8 cellular contexts compared by ENCODE assay signal in the genomic region with DNA sequence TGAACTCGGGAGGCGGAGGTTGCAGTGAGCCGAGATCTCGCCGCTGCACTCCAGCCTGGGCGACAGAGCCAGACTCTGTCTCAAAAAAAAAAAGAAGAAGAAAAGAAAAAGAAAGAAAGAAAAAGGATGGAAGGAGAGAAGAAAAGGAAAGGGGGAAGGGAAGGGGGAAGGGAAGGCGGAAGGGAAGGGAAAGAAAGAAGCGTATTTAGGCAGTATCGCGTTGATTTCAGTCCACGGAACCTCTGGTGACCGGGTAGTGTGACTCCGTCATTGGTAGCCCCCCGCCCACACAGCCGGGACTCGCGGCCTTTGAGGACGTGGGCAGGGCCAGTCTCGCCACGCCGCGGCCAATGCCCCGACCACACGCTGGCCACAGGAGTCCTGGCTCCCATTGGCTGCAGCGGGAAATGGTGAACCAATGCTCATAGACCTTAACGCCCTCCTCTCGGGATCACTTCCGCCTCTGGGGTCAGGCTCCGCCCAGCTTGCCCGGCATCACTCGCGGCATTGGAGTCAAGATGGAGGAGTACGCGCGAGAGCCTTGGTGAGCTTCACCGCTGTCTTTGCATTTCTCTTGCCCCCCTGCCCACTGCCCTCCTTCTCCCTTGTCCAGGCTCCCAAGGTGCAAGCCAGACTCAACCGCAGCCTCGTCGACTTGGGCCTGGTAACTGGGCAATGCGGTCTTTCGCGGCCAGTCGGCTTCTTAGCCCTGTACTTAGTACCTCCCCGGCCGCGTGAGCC. TPM values are rescaled to one million over a fixed set of nuclear protein-coding genes. Genes with fewer than 3 reads are reported as not detected.
DNase-seq lines count a peak whose midpoint lies in the region; ATAC-seq and TF ChIP-seq lines count a peak whose summit lies in the region.

A gene (plus strand): TSS at position 495 of the 741 bp plus-strand sequence. CDS start 24 bp downstream, at position 519.

- H3K4me2 ChIP-seq in DND-41 (ENCODE audit: insufficient read depth, low read length) (peak within 1 kb of the TSS; percentile 75), GM23248 (ENCODE audit: unreplicated experiment) (peak within 1 kb of the TSS; percentile 98)

- H3K9me2 ChIP-seq in GM23248 (ENCODE audit: insufficient read depth): no peaks in the 10 kb centered on the region

- WGBS in GM23248 (ENCODE audit: low coverage in 1 of 2, low lambda C conversion rate in 2 of 2, missing lambda C conversion rate in 2 of 2), 2 experiments: 1% methylated on average over 40 to 44 of the region's 46 CpGs

- peaks cover 34% of the 10 kb centered on the region for H3K79me2 ChIP-seq in DND-41 (ENCODE audit: insufficient read depth, low read length)
- peaks cover 49% of the 10 kb centered on the region for H3K79me2 ChIP-seq in GM23248 (ENCODE audit: insufficient read depth)

- peak within 1 kb of the TSS; percentile 86 for H3K9ac ChIP-seq in DND-41 (ENCODE audit: low read depth, low read length)
- peak within 1 kb of the TSS; percentile 95 for H3K9ac ChIP-seq in GM23248

- in situ Hi-C loops in GM23248 (cut with MboI): no loop called here

- H2AFZ ChIP-seq in DND-41 (ENCODE audit: low read depth, low read length) (peak within 1 kb of the TSS; percentile 98), GM23248 (peak within 1 kb of the TSS; percentile 87)

- H3K27ac Mint-ChIP-seq in activated T-helper 1 cell treated with anti-CD3 and anti-CD28 coated beads, Interleukin-12 subunit alpha, Interleukin-12 subunit beta, Interleukin-2, Interleukin-4 antibody, amounts not matched to agents 30 ng/mL and 10 ng/mL and 1 ng/mL, durations not matched to agents 14 hours and 24 hours and 36 hours: peak within 1 kb of the TSS; percentile 97
- H3K27ac Mint-ChIP-seq in naive B cell: peak within 1 kb of the TSS; percentile 95 to 98 (median 98)
- peak within 1 kb of the TSS; percentile 99 for H3K27ac Mint-ChIP-seq in stimulated activated memory B cell treated with anti-CD40 and anti-IgM and Interleukin-4, amounts not matched to agents 10 μg/mL and 1 μg/mL and 100 μg/mL, for 72 hours

- H3K4me3 ChIP-seq in DND-41 (ENCODE audit: low read depth in 1 of 2, low read length in 2 of 2) (peak within 1 kb of the TSS; percentile 66 to 94), GM23248 (peak within 1 kb of the TSS; percentile 94)

- 0 out of 2 replicates have a peak, but pooled peaks cover 4% of the 10 kb centered on the region for H3F3A ChIP-seq in GM23248 (ENCODE audit: insufficient read depth)

- peak within 1 kb of the TSS; percentile 87 for H3K27ac ChIP-seq in DND-41 (ENCODE audit: low read length)
- peak within 1 kb of the TSS; percentile 92 for H3K27ac ChIP-seq in GM23248

- H3K9me3 Mint-ChIP-seq in activated T-helper 1 cell treated with anti-CD3 and anti-CD28 coated beads, Interleukin-12 subunit alpha, Interleukin-12 subunit beta, Interleukin-2, Interleukin-4 antibody, amounts not matched to agents 30 ng/mL and 10 ng/mL and 1 ng/mL, durations not matched to agents 14 hours and 24 hours and 36 hours: no peaks in the 10 kb centered on the region
- no peaks in the 10 kb centered on the region for H3K9me3 Mint-ChIP-seq in naive B cell
- H3K9me3 Mint-ChIP-seq in stimulated activated memory B cell treated with anti-CD40 and anti-IgM and Interleukin-4, amounts not matched to agents 10 μg/mL and 1 μg/mL and 100 μg/mL, for 72 hours: no peaks in the 10 kb centered on the region

- DNase-seq in DND-41 (peak; percentile 94), GM23248 (peak; percentile 99), Kasumi-1 (lab: John Stamatoyannopoulos, UW) (peak; percentile 96 to 97), RPMI7951 (ENCODE audit: low read depth) (peak; percentile 98), fibroblast of gingiva (ENCODE audit: low read depth) (peak; percentile 98), naive B cell (peak; percentile 93)
- peak; percentile 94 for DNase-seq in activated T-helper 1 cell treated with anti-CD3 and anti-CD28 coated beads, Interleukin-12 subunit alpha, Interleukin-12 subunit beta, Interleukin-2, Interleukin-4 antibody, amounts not matched to agents 30 ng/mL and 10 ng/mL and 1 ng/mL, durations not matched to agents 14 hours and 24 hours and 36 hours (ENCODE audit: low spot score)

- H3K36me3 Mint-ChIP-seq in activated T-helper 1 cell treated with anti-CD3 and anti-CD28 coated beads, Interleukin-12 subunit alpha, Interleukin-12 subunit beta, Interleukin-2, Interleukin-4 antibody, amounts not matched to agents 30 ng/mL and 10 ng/mL and 1 ng/mL, durations not matched to agents 14 hours and 24 hours and 36 hours (ENCODE audit: low read depth): peaks cover 17% of the 10 kb centered on the region
- no peaks in the 10 kb centered on the region for H3K36me3 Mint-ChIP-seq in naive B cell
- peaks cover 18% of the 10 kb centered on the region for H3K36me3 Mint-ChIP-seq in stimulated activated memory B cell treated with anti-CD40 and anti-IgM and Interleukin-4, amounts not matched to agents 10 μg/mL and 1 μg/mL and 100 μg/mL, for 72 hours

- H3K36me3 ChIP-seq in DND-41 (ENCODE audit: insufficient read depth, low read length) (peaks cover 24% of the 10 kb centered on the region), GM23248 (ENCODE audit: low read depth) (peaks cover 19% of the 10 kb centered on the region)

- H3K9me3 ChIP-seq in DND-41 (ENCODE audit: insufficient read depth, low read length, severe bottlenecking): no peaks in the 10 kb centered on the region
- no peaks in the 10 kb centered on the region for H3K9me3 ChIP-seq in GM23248 (ENCODE audit: low read depth)

- intact Hi-C loops in activated T-helper 1 cell treated with anti-CD3 and anti-CD28 coated beads, Interleukin-12 subunit alpha, Interleukin-12 subunit beta, Interleukin-2, Interleukin-4 antibody, amounts not matched to agents 30 ng/mL and 10 ng/mL and 1 ng/mL, durations not matched to agents 14 hours and 24 hours and 36 hours (cut with micrococcal nuclease): loop anchor here (1.0 to 10.0 kb wide), 8 partner anchors 27 to 930 kb away; a partner anchor contains a TSS

- H3K4me1 Mint-ChIP-seq in activated T-helper 1 cell treated with anti-CD3 and anti-CD28 coated beads, Interleukin-12 subunit alpha, Interleukin-12 subunit beta, Interleukin-2, Interleukin-4 antibody, amounts not matched to agents 30 ng/mL and 10 ng/mL and 1 ng/mL, durations not matched to agents 14 hours and 24 hours and 36 hours (ENCODE audit: low read depth): peaks cover 21% of the 10 kb centered on the region
- H3K4me1 Mint-ChIP-seq in naive B cell: peaks cover 4 to 29% (median 12%) of the 10 kb centered on the region in 3 donors
- H3K4me1 Mint-ChIP-seq in stimulated activated memory B cell treated with anti-CD40 and anti-IgM and Interleukin-4, amounts not matched to agents 10 μg/mL and 1 μg/mL and 100 μg/mL, for 72 hours: peaks cover 17% of the 10 kb centered on the region

- H3K27me3 Mint-ChIP-seq in activated T-helper 1 cell treated with anti-CD3 and anti-CD28 coated beads, Interleukin-12 subunit alpha, Interleukin-12 subunit beta, Interleukin-2, Interleukin-4 antibody, amounts not matched to agents 30 ng/mL and 10 ng/mL and 1 ng/mL, durations not matched to agents 14 hours and 24 hours and 36 hours (ENCODE audit: insufficient read depth): peaks cover 3% of the 10 kb centered on the region
- H3K27me3 Mint-ChIP-seq in naive B cell: peaks cover 0 to 4% (median 0%) of the 10 kb centered on the region in 3 donors
- H3K27me3 Mint-ChIP-seq in stimulated activated memory B cell treated with anti-CD40 and anti-IgM and Interleukin-4, amounts not matched to agents 10 μg/mL and 1 μg/mL and 100 μg/mL, for 72 hours: no peaks in the 10 kb centered on the region

- peak; percentile 99 for ATAC-seq in DND-41 (ENCODE audit: insufficient read depth, low read depth)
- ATAC-seq in naive B cell (ENCODE audit: low read depth in 2 of 2): peak; percentile 97 to 98
- peak; percentile 100 for ATAC-seq in stimulated activated memory B cell treated with anti-CD40 and anti-IgM and Interleukin-4, amounts not matched to agents 10 μg/mL and 1 μg/mL and 100 μg/mL, for 72 hours

- H3K4me3 Mint-ChIP-seq in activated T-helper 1 cell treated with anti-CD3 and anti-CD28 coated beads, Interleukin-12 subunit alpha, Interleukin-12 subunit beta, Interleukin-2, Interleukin-4 antibody, amounts not matched to agents 30 ng/mL and 10 ng/mL and 1 ng/mL, durations not matched to agents 14 hours and 24 hours and 36 hours: peak within 1 kb of the TSS; percentile 98
- peak within 1 kb of the TSS; percentile 87 to 100 (median 98) for H3K4me3 Mint-ChIP-seq in naive B cell
- peak within 1 kb of the TSS; percentile 99 for H3K4me3 Mint-ChIP-seq in stimulated activated memory B cell treated with anti-CD40 and anti-IgM and Interleukin-4, amounts not matched to agents 10 μg/mL and 1 μg/mL and 100 μg/mL, for 72 hours

- no peaks in the 10 kb centered on the region for H3K27me3 ChIP-seq in DND-41 (ENCODE audit: insufficient read depth, low read length, poor library complexity)
- H3K27me3 ChIP-seq in GM23248 (replicated peaks; ENCODE audit: insufficient read depth): no peaks in the 10 kb centered on the region

- H4K20me1 ChIP-seq in DND-41 (ENCODE audit: insufficient read depth, low read length) (no peaks in the 10 kb centered on the region; the same call in 1 of the 2 replicates), GM23248 (ENCODE audit: insufficient read depth) (no peaks in the 10 kb centered on the region)

- no peak for TF ChIP-seq CTCF in DND-41 (IDR thresholded peaks at IDR 0.05; ENCODE audit: borderline replicate concordance, extremely low read depth, low read length, poor library complexity, severe bottlenecking)

- H3K4me1 ChIP-seq in DND-41 (ENCODE audit: insufficient read depth, low read length) (peaks cover 24% of the 10 kb centered on the region), GM23248 (ENCODE audit: insufficient read depth) (peaks cover 10% of the 10 kb centered on the region)

RNA-seq across cellular contexts. Expression of the gene that starts here (rescaled TPM):
- total RNA-seq in GM23248 (2014; rRNA removed; shearing (Covaris generic)): 56.4 and 68.8 TPM in 2 replicates
- polyA plus RNA-seq in GM23248 (2016; fragmentation: Nextera tagmentation; extraction: Ambion mirVana) (116 and 123 TPM in 2 replicates), naive B cell (ENCODE audit: low read depth in 6 of 6) (10 to 100 TPM; 16.4 to 33.2 (median 24.4) TPM)
- 64.5 and 74.3 TPM in 2 replicates for total RNA-seq in RPMI7951 (2014; rRNA removed; shearing (Covaris generic))
- 117 and 127 TPM in 2 replicates for total RNA-seq in activated T-helper 1 cell treated with anti-CD3 and anti-CD28 coated beads, Interleukin-12 subunit alpha, Interleukin-12 subunit beta, Interleukin-2, Interleukin-4 antibody, amounts not matched to agents 30 ng/mL and 10 ng/mL and 1 ng/mL, durations not matched to agents 14 hours and 24 hours and 36 hours

Comparison
In these comparisons a context has a peak if more than half of its experiments do, and no peak if none do; other contexts are left out.
1. Peak in every context shown above with its lines: DNase-seq, ATAC-seq, H3K4me3 ChIP-seq and H3K27ac ChIP-seq.